In the genomic region with DNA sequence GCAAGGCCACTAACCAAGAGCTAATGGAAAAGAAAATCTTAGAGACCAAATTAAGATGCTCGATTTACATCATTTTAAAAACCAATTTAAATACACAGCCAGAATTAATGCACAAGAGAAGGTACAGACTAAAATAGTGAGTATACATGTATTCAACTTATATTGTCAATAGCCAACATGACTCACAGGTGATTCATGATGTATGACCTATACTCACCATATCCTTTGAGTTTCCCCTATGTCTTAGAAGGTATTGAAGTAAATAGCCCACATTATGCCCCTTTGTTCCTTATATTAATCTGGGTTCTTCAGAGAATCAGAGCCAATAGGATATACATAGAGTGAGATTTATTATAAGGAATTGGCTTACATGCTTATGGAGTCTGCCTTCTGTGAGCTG, we compare ENCODE assay signal across 25 cellular contexts.
DNase-seq lines count a peak whose midpoint lies in the region; FAIRE-seq and TF ChIP-seq lines count a peak whose summit lies in the region.
"Had no signal": no experiment of that assay in that cellular context is flagged by ENCODE, and none has a peak within 500 bp of the region (broad histone marks: within the 10 kb centered on the region; RNA-seq: fewer than 3 reads in every experiment).

No MANE protein-coding gene starts in this region.

- DNase-seq in HCEC 1CT (peak; percentile 78), RKO (ENCODE audit: low spot score) (peak; percentile 73), epithelial cell of prostate (ENCODE audit: low read depth, low spot score) (peak; percentile 60), skeletal muscle cell (ENCODE audit: low read depth) (peak; percentile 26), GM12892 (ENCODE audit: insufficient read length) (no peak), D341Med (ENCODE audit: low spot score) (no peak), NCI-H1694 (lab: John Stamatoyannopoulos, UW) (no peak)
- DNase-seq: activated CD4-positive, alpha-beta T cell treated with anti-CD3 and anti-CD28 coated beads for 4 hours; activated effector memory CD4-positive, alpha-beta T cell treated with anti-CD3 and anti-CD28 coated beads, Interleukin-2, amount 50 U/mL, for 16 hours; activated T-cell treated with anti-CD3 and anti-CD28 coated beads for 4 hours; Caco-2; erythroblast; GOT3; MG63; NCI-H1105 treated with DMSO at 0.1 percent for 48 hours; NCI-H2029 treated with DMSO at 0.1 percent for 48 hours; NCI-H774; right cardiac atrium; stimulated activated CD4-positive, alpha-beta T cell treated with anti-CD3 and anti-CD28 coated beads, Interleukin-2, amount 100 ng/mL, for 48 hours had no signal

- no peak overlapping the region for H3K4me3 ChIP-seq in skeletal muscle cell (ENCODE audit: low read depth, low read length)
- H3K4me3 ChIP-seq: gastroesophageal sphincter, hepatocyte, K562, MG63 had no signal

- peak overlapping the region; percentile 39 for H3K27ac ChIP-seq in epithelial cell of prostate
- H3K27ac ChIP-seq: C4-2B, gastroesophageal sphincter, hepatocyte, parathyroid adenoma had no signal

- TF ChIP-seq POLR2A in GM12892 (IDR thresholded peaks at IDR 0.05; ENCODE audit: low read depth, low read length) = no peak

- FAIRE-seq in GM12892 (lab: Jason Lieb, UNC) = no peak
- FAIRE-seq: GM12891, K562 had no signal

Comparison
In these comparisons a context has a peak if more than half of its experiments do, and no peak if none do; other contexts are left out.
1. DNase-seq: peak in HCEC 1CT (single experiment), RKO (single experiment), epithelial cell of prostate (single experiment) and skeletal muscle cell (single experiment); none in GM12892 (single experiment), D341Med (single experiment) and NCI-H1694 (single experiment).